Comparison of ENCODE assay signal across 8 cellular contexts in the genomic region with DNA sequence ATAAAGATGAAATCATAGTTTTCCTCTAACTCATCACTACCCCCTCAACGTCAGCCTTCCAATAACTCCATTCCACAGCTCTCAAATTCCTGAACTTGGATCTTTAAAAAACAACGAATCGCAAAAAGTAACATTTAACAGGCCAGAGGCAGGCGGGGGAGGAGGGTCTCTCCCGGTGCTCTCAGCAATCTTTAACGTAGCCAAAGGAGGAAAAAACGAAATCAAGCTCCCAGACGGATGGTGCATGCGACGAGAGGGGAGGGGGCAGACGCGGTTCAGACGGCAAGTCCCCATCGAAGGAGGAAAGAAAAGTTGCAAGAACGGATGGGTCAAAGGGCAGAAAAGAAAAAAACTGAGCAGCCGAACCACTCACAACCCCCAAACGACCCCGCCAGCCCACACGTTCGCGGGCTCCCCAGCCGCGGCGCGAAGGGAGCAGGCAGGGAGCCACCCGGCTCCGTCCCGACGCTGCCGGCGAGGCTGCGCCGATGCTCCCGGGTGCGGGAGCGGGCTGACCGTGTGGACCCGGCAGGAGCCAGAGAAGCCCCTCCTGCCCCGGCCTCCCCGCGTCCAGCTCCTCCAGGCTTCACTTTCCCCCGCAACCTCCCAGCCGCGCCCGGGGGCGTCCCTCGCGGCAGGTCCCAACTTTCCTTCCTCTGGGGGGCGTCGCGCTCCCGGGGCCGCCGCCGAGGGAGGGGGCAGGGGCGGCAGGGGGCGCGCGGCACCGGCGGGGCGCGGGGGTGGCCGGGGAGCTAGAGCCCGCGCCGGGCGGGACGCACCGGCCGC. TPM values are rescaled to one million over a fixed set of nuclear protein-coding genes. Genes with fewer than 3 reads are reported as not detected.
DNase-seq lines count a peak whose midpoint lies in the region; ATAC-seq and TF ChIP-seq lines count a peak whose summit lies in the region.

No MANE protein-coding gene starts in this region.

- intact Hi-C loops in CD14-positive monocyte (cut with micrococcal nuclease), result loop anchor here in 1 of 2 donors (10.0 kb wide), 1 partner anchor 234 kb away; no protein-coding TSS in a partner anchor

- DNase-seq in CD14-positive monocyte (ENCODE audit: low spot score) (no peak), HuH-7 (ENCODE audit: low spot score) (peak; percentile 53), memory B cell (ENCODE audit: low spot score in 2 of 2) (peak in 1 of 2 donors; percentile 5), NCI-H1105 treated with DMSO at 0.1 percent for 48 hours (lab: John Stamatoyannopoulos, UW) (no peak)
- peak; percentile 49 to 53 for DNase-seq in activated CD4-positive, alpha-beta T cell treated with anti-CD3 and anti-CD28 coated beads, Interleukin-2, amount 50 U/mL, for 4 hours
- peak; percentile 25 for DNase-seq in effector CD4-positive, alpha-beta T cell
- peak; percentile 11 for DNase-seq in stimulated activated CD8-positive, alpha-beta memory T cell treated with anti-CD3 and anti-CD28 coated beads, Interleukin-12 subunit alpha, Interleukin-12 subunit beta, amount 100 ng/mL, for 24 hours (ENCODE audit: extremely low read depth)

- H3K4me3 Mint-ChIP-seq in CD14-positive monocyte (peak overlapping the region; percentile 94 to 98), memory B cell (peak overlapping the region; percentile 96)

- no peak for TF ChIP-seq CTCF in CD14-positive monocyte (IDR thresholded peaks at IDR 0.05)

- H3K27ac Mint-ChIP-seq in CD14-positive monocyte, result peak overlapping the region; percentile 69 to 93 (median 86)
- peak overlapping the region; percentile 98 for H3K27ac Mint-ChIP-seq in memory B cell

- peaks cover 0 to 3% of the 10 kb centered on the region in 2 donors for H3K36me3 Mint-ChIP-seq in CD14-positive monocyte
- H3K36me3 Mint-ChIP-seq in memory B cell, result no peaks in the 10 kb centered on the region

- ATAC-seq in GM19455 (IDR thresholded peaks at IDR 0.05; ENCODE audit: unreplicated experiment) (peak; percentile 21), memory B cell (ENCODE audit: low read depth) (no peak)

- H3K4me1 Mint-ChIP-seq in CD14-positive monocyte (peaks cover 34% of the 10 kb centered on the region), memory B cell (peaks cover 18% of the 10 kb centered on the region)

- H3K27me3 Mint-ChIP-seq in CD14-positive monocyte (ENCODE audit: low read depth in 3 of 3), result peaks cover 0 to 8% (median 6%) of the 10 kb centered on the region in 3 donors
- no peaks in the 10 kb centered on the region for H3K27me3 Mint-ChIP-seq in memory B cell

- peaks cover 0 to 2% (median 0%) of the 10 kb centered on the region in 7 donors for H3K9me3 Mint-ChIP-seq in CD14-positive monocyte
- no peaks in the 10 kb centered on the region for H3K9me3 Mint-ChIP-seq in memory B cell

RNA-seq across cellular contexts. Expression of gene PEAK1, which starts 0.7 kb away (rescaled TPM):
- 1 to 10 TPM in 1 of 2 donors, under 1 TPM in 1; 0.85 to 1.1 TPM for polyA plus RNA-seq in CD14-positive monocyte

RNA-seq across cellular contexts. Expression of gene HMG20A, which starts 1.4 kb away (rescaled TPM):
- polyA plus RNA-seq in CD14-positive monocyte, result 10 to 100 TPM; 11.6 to 17.7 TPM

Comparison
In these comparisons a context has a peak if more than half of its experiments do, and no peak if none do; other contexts are left out.
1. DNase-seq: peak in HuH-7 (single experiment), activated CD4-positive, alpha-beta T cell treated with anti-CD3 and anti-CD28 coated beads, Interleukin-2, amount 50 U/mL, for 4 hours (2 of 2), effector CD4-positive, alpha-beta T cell (single experiment) and stimulated activated CD8-positive, alpha-beta memory T cell treated with anti-CD3 and anti-CD28 coated beads, Interleukin-12 subunit alpha, Interleukin-12 subunit beta, amount 100 ng/mL, for 24 hours (single experiment); none in CD14-positive monocyte (single experiment) and NCI-H1105 treated with DMSO at 0.1 percent for 48 hours (single experiment).